In genomic region chr14:91017011-91017410, GRCh38 we compare ENCODE assay signal across 28 cellular contexts.
"Had no signal": no experiment of that assay in that cellular context is flagged by ENCODE, and none has a peak within 500 bp of the region (broad histone marks: within the 10 kb centered on the region; RNA-seq: fewer than 3 reads in every experiment).

No MANE protein-coding gene starts in this region.

- ATAC-seq: activated T-cell treated with anti-CD3 and anti-CD28 coated beads, Interleukin-2, amount 50 U/mL, for 4 hours; activated T-helper 17 cell treated with anti-CD3 and anti-CD28 coated beads, Interleukin-2, amount 50 U/mL, for 72 hours; esophagus mucosa; foreskin keratinocyte; gastrocnemius medialis; heart left ventricle; T-helper 17 cell had no signal

- H3K27me3 ChIP-seq: brain microvascular endothelial cell, dorsolateral prefrontal cortex, foreskin keratinocyte, gastrocnemius medialis, heart left ventricle had no signal

- H3K36me3 ChIP-seq: brain microvascular endothelial cell, gastrocnemius medialis, heart left ventricle, WERI-Rb-1 had no signal

- H3K4me3 ChIP-seq: coronary artery, dorsolateral prefrontal cortex, gastrocnemius medialis, heart left ventricle had no signal

- FAIRE-seq: astrocyte had no signal

- H3K9me3 ChIP-seq: gastrocnemius medialis, heart left ventricle had no signal

- H3K27ac ChIP-seq: brain microvascular endothelial cell, coronary artery, dorsolateral prefrontal cortex, foreskin keratinocyte, gastrocnemius medialis, heart left ventricle, WERI-Rb-1 had no signal

- DNase-seq: activated B cell treated with CpG ODN at 0.5 μM for 24 hours; activated CD4-positive, alpha-beta memory T cell treated with anti-CD3 and anti-CD28 coated beads for 36 hours; activated CD4-positive, alpha-beta T cell treated with anti-CD3 and anti-CD28 coated beads for 1 hour; activated CD4-positive, alpha-beta T cell treated with anti-CD3 and anti-CD28 coated beads for 48 hours; activated CD8-positive, alpha-beta memory T cell treated with anti-CD3 and anti-CD28 coated beads for 24 hours; activated effector memory CD4-positive, alpha-beta T cell treated with Interleukin-2 at 50 U/mL for 16 hours; activated gamma-delta T cell treated with Interleukin-2 at 50 U/mL for 16 hours; activated naive CD4-positive, alpha-beta T cell treated with anti-CD3 and anti-CD28 coated beads, Interleukin-2, amount 50 U/mL, for 16 hours; activated naive CD4-positive, alpha-beta T cell treated with Interleukin-2 at 50 U/mL for 16 hours; activated T-cell treated with anti-CD3 and anti-CD28 coated beads, Interleukin-2, amount 50 U/mL, for 4 hours; amniotic stem cell; anterior cingulate cortex; brain microvascular endothelial cell; dorsolateral prefrontal cortex; effector memory CD4-positive, alpha-beta T cell; endodermal cell; foreskin keratinocyte; gastrocnemius medialis; glutamatergic neuron; heart left ventricle; T-helper 1 cell; T-helper 17 cell; T1000; WERI-Rb-1 had no signal
